ENCODE assay signal across 18 cellular contexts in genomic region chr1:226135709-226136108, GRCh38. TPM values are rescaled to one million over a fixed set of nuclear protein-coding genes. Genes with fewer than 3 reads are reported as not detected.
A peak's percentile ranks its signal among the peaks of the same experiment; 100 is the strongest.
DNase-seq lines count a peak whose midpoint lies in the region; ATAC-seq and TF ChIP-seq lines count a peak whose summit lies in the region.
"Had no signal": no experiment of that assay in that cellular context is flagged by ENCODE, and none has a peak within 500 bp of the region (broad histone marks: within the 10 kb centered on the region; RNA-seq: fewer than 3 reads in every experiment).

No MANE protein-coding gene starts in this region.

- no peak overlapping the region for H4K5ac ChIP-seq in mesendoderm (ENCODE audit: low read length)

- H3K4me3 Mint-ChIP-seq in activated B cell treated with CpG ODN at 0.5 μM for 24 hours = no peak overlapping the region
- H3K4me3 Mint-ChIP-seq: activated T-cell treated with anti-CD3 and anti-CD28 coated beads, Interleukin-2, amount 50 U/mL, for 24 hours; CD8-positive, alpha-beta T cell had no signal

- CTCF ChIA-PET in activated B cell treated with CpG ODN at 0.5 μM for 24 hours (lab: Charles Lee) = interaction anchor here (1.3 kb wide), 1 partner anchor 10 kb away, joined by 5 read pairs; no protein-coding TSS in a partner anchor

- peaks cover 7% of the 10 kb centered on the region for H3K4me1 ChIP-seq in mesendoderm (ENCODE audit: control insufficient read depth, low read depth, low read length)
- H3K4me1 ChIP-seq in transverse colon = peaks cover 29 to 42% (median 34%) of the 10 kb centered on the region in 4 donors
- H3K4me1 ChIP-seq: gastrocnemius medialis had no signal

- H3K4me3 ChIP-seq in mesendoderm (ENCODE audit: low read length) = no peak overlapping the region
- H3K4me3 ChIP-seq in transverse colon = no peak overlapping the region
- H3K4me3 ChIP-seq: gastrocnemius medialis, left lung, PC-9 had no signal

- no peak overlapping the region for H2BK120ac ChIP-seq in mesendoderm (ENCODE audit: low read depth, low read length)

- H2AK5ac ChIP-seq in mesendoderm (ENCODE audit: low read length) = no peak overlapping the region

- no peak for TF ChIP-seq POLR2A in transverse colon (IDR thresholded peaks at IDR 0.05)

- POLR2A ChIA-PET in activated B cell treated with CpG ODN at 0.5 μM for 24 hours (lab: Charles Lee) = no interaction called here

- no peaks in the 10 kb centered on the region for H3K36me3 ChIP-seq in mesendoderm (ENCODE audit: control insufficient read depth, insufficient read depth, low read length)
- no peaks in the 10 kb centered on the region for H3K36me3 ChIP-seq in transverse colon
- H3K36me3 ChIP-seq: gastrocnemius medialis, left lung had no signal

- H3K23ac ChIP-seq in mesendoderm (ENCODE audit: low read length) = no peak overlapping the region

- peak; percentile 49 for DNase-seq in cardiac septum (ENCODE audit: low spot score)
- DNase-seq in Right ventricle myocardium inferior (ENCODE audit: missing footprints) = no peak
- no peak for DNase-seq in activated B cell treated with CpG ODN at 0.5 μM for 24 hours
- no peak for DNase-seq in mesendoderm
- no peak for DNase-seq in transverse colon
- no peak for DNase-seq in occipital lobe (lab: John Stamatoyannopoulos, UW)
- no peak for DNase-seq in stimulated activated CD4-positive, alpha-beta T cell treated with anti-CD3 and anti-CD28 coated beads, Interleukin-4, amount 100 ng/mL, for 4 hours
- DNase-seq: activated T-cell treated with anti-CD3 and anti-CD28 coated beads, Interleukin-2, amount 50 U/mL, for 24 hours; cortex of kidney; gastrocnemius medialis; naive B cell; PC-9; stimulated activated CD4-positive, alpha-beta T cell treated with anti-CD3 and anti-CD28 coated beads, Interleukin-15, amount 100 ng/mL, for 24 hours; SW 1271 had no signal

- H3K4ac ChIP-seq in mesendoderm (ENCODE audit: low read depth, low read length) = no peak overlapping the region

- ATAC-seq in Right ventricle myocardium inferior (no peak), activated B cell treated with CpG ODN at 0.5 μM for 24 hours (ENCODE audit: low read depth) (no peak), HG03521 (IDR thresholded peaks at IDR 0.05; ENCODE audit: unreplicated experiment) (no peak)
- ATAC-seq: activated naive CD4-positive, alpha-beta T cell treated with anti-CD3 and anti-CD28 coated beads, Interleukin-2, amount 50 U/mL, for 72 hours; CD8-positive, alpha-beta T cell had no signal

- no peaks in the 10 kb centered on the region for H3K9me3 ChIP-seq in transverse colon
- H3K9me3 ChIP-seq: gastrocnemius medialis, left lung had no signal

- no peak overlapping the region for H2BK5ac ChIP-seq in mesendoderm (ENCODE audit: low read length)

- peak overlapping the region; percentile 36 for H3K9ac ChIP-seq in mesendoderm (ENCODE audit: low read length)

- peaks cover 2% of the 10 kb centered on the region for H3K9me3 Mint-ChIP-seq in activated B cell treated with CpG ODN at 0.5 μM for 24 hours
- H3K9me3 Mint-ChIP-seq: activated naive CD4-positive, alpha-beta T cell treated with anti-CD3 and anti-CD28 coated beads, Interleukin-2, amount 50 U/mL, for 72 hours; activated T-cell treated with anti-CD3 and anti-CD28 coated beads, Interleukin-2, amount 50 U/mL, for 24 hours; CD8-positive, alpha-beta T cell had no signal

- no CpG with 5 or more reads among the region's 14 CpGs for WGBS in mesendoderm (ENCODE audit: extremely low coverage, insufficient coverage, low lambda C conversion rate)
- 56 to 64% methylated on average over 10 to 14 of the region's 14 CpGs for WGBS in transverse colon (ENCODE audit: low coverage in 1 of 2), 2 donors

- peak overlapping the region; percentile 96 for H3K27ac Mint-ChIP-seq in activated B cell treated with CpG ODN at 0.5 μM for 24 hours
- H3K27ac Mint-ChIP-seq: activated naive CD4-positive, alpha-beta T cell treated with anti-CD3 and anti-CD28 coated beads, Interleukin-2, amount 50 U/mL, for 72 hours; activated T-cell treated with anti-CD3 and anti-CD28 coated beads, Interleukin-2, amount 50 U/mL, for 24 hours; CD8-positive, alpha-beta T cell had no signal

- peaks cover 4% of the 10 kb centered on the region for H3K36me3 Mint-ChIP-seq in activated B cell treated with CpG ODN at 0.5 μM for 24 hours (ENCODE audit: low read depth)
- H3K36me3 Mint-ChIP-seq: activated naive CD4-positive, alpha-beta T cell treated with anti-CD3 and anti-CD28 coated beads, Interleukin-2, amount 50 U/mL, for 72 hours; CD8-positive, alpha-beta T cell; naive B cell had no signal

- peak overlapping the region; percentile 70 for H3K56ac ChIP-seq in mesendoderm (ENCODE audit: low read length)

- no peaks in the 10 kb centered on the region for H3K79me2 ChIP-seq in mesendoderm (ENCODE audit: control insufficient read depth, insufficient read depth, low read length)

- H2BK15ac ChIP-seq in mesendoderm (replicated peaks; ENCODE audit: low read depth) = no peak overlapping the region

- no peak overlapping the region for H4K8ac ChIP-seq in mesendoderm (ENCODE audit: low read depth, low read length)

- no peaks in the 10 kb centered on the region for H3K27me3 ChIP-seq in mesendoderm (ENCODE audit: insufficient read depth, low read length, poor library complexity)
- no peaks in the 10 kb centered on the region for H3K27me3 ChIP-seq in transverse colon
- H3K27me3 ChIP-seq: left lung had no signal

- no peak overlapping the region for H3K27ac ChIP-seq in mesendoderm (ENCODE audit: low read depth, low read length)
- peak overlapping the region; percentile 62 to 80 (median 68) for H3K27ac ChIP-seq in transverse colon
- H3K27ac ChIP-seq: gastrocnemius medialis, PC-9 had no signal

- no peak overlapping the region for H3K18ac ChIP-seq in mesendoderm (ENCODE audit: low read length)

- TF ChIP-seq CTCF in activated B cell treated with CpG ODN at 0.5 μM for 24 hours (IDR thresholded peaks at IDR 0.05) (no peak), transverse colon (IDR thresholded peaks at IDR 0.05) (no peak)

- intact Hi-C loops in cardiac septum (cut with DNase I) = no loop called here
- intact Hi-C loops in Right ventricle myocardium inferior (cut with DNase I) = no loop called here
- intact Hi-C loops in activated B cell treated with CpG ODN at 0.5 μM for 24 hours (cut with micrococcal nuclease) = no loop called here
- intact Hi-C loops in transverse colon (cut with DNase I; ENCODE audit: low total_unique reads) = no loop called here

- H3K4me1 Mint-ChIP-seq in activated B cell treated with CpG ODN at 0.5 μM for 24 hours = peaks cover 52% of the 10 kb centered on the region

- H3K79me1 ChIP-seq in mesendoderm (ENCODE audit: low read length) = no peaks in the 10 kb centered on the region

- in situ Hi-C loops in transverse colon (cut with MboI; ENCODE audit: low pct_ligation_motif_present in 1 of 4, low pct_unique_long_range_greater_than_20kb in 1 of 4, low sequenced_read_pairs in 3 of 4) = no loop called here

- TF ChIP-seq EP300 in transverse colon (IDR thresholded peaks at IDR 0.05; ENCODE audit: low read depth) = no peak

- H3K27me3 Mint-ChIP-seq in activated B cell treated with CpG ODN at 0.5 μM for 24 hours = no peaks in the 10 kb centered on the region
- H3K27me3 Mint-ChIP-seq: activated T-cell treated with anti-CD3 and anti-CD28 coated beads, Interleukin-2, amount 50 U/mL, for 24 hours; naive B cell had no signal

- no peak overlapping the region for H3K4me2 ChIP-seq in mesendoderm (ENCODE audit: low read length)
- H3K4me2 ChIP-seq: PC-9 had no signal

RNA-seq across cellular contexts. Expression of gene ACBD3, which starts 50.8 kb away (rescaled TPM):
- total RNA-seq in cardiac septum (42.3 TPM), Right ventricle myocardium inferior (27.4 TPM), activated B cell treated with CpG ODN at 0.5 μM for 24 hours (38.6 and 41.4 TPM in 2 replicates), transverse colon (10 to 100 TPM; 19.3 to 44.6 (median 30.7) TPM), occipital lobe (47.4 TPM)
- 29.2 TPM for polyA plus RNA-seq in mesendoderm (2013, experiment 1 of 2)
- polyA plus RNA-seq in mesendoderm (2013, experiment 2 of 2) = 28.6 TPM
